8 cellular contexts compared by ENCODE assay signal in genomic region chr2:47903781-47904447, GRCh38. TPM values are rescaled to one million over a fixed set of nuclear protein-coding genes. Genes with fewer than 3 reads are reported as not detected.
DNase-seq lines count a peak whose midpoint lies in the region; ATAC-seq and TF ChIP-seq lines count a peak whose summit lies in the region.

No MANE protein-coding gene starts in this region.

- no peak for ATAC-seq in naive thymus-derived CD4-positive, alpha-beta T cell
- ATAC-seq in HG02571 (IDR thresholded peaks at IDR 0.05; ENCODE audit: unreplicated experiment): no peak

- H3K27ac ChIP-seq in coronary artery: peak overlapping the region; percentile 97 to 99
- H3K27ac ChIP-seq in naive thymus-derived CD4-positive, alpha-beta T cell (ENCODE audit: low read depth, low read length): peak overlapping the region; percentile 89

- peaks cover 62% of the 10 kb centered on the region for H3K79me2 ChIP-seq in Loucy (ENCODE audit: insufficient read depth, low read length)

- H3K9me3 ChIP-seq in Loucy (ENCODE audit: insufficient read depth, low read depth, low read length): no peaks in the 10 kb centered on the region
- H3K9me3 ChIP-seq in naive thymus-derived CD4-positive, alpha-beta T cell (ENCODE audit: control insufficient read depth in 2 of 3, low read length in 3 of 3): no peaks in the 10 kb centered on the region

- H3K4me3 Mint-ChIP-seq in naive thymus-derived CD4-positive, alpha-beta T cell: peak overlapping the region; percentile 95 to 99 (median 96)

- no peaks in the 10 kb centered on the region for H3K36me3 ChIP-seq in BJ (ENCODE audit: control insufficient read depth, insufficient read depth, low read length)
- H3K36me3 ChIP-seq in Loucy (ENCODE audit: insufficient read depth, low read length): no peaks in the 10 kb centered on the region
- H3K36me3 ChIP-seq in naive thymus-derived CD4-positive, alpha-beta T cell (ENCODE audit: control insufficient read depth in 2 of 3, insufficient read depth in 3 of 3, low read length in 3 of 3): peaks cover 0 to 17% (median 0%) of the 10 kb centered on the region in 3 experiments

- POLR2A ChIA-PET in BJ (lab: Charles Lee): interaction anchor here (0.6 kb wide), 1 partner anchor 17 kb away, joined by 3 read pairs; no protein-coding TSS in a partner anchor
- POLR2A ChIA-PET in naive thymus-derived CD4-positive, alpha-beta T cell (lab: Charles Lee): interaction anchor here (0.8 kb wide), 1 partner anchor 511 kb away, joined by 3 read pairs; no protein-coding TSS in a partner anchor

- peak overlapping the region; percentile 98 for H3K4me2 ChIP-seq in Loucy (ENCODE audit: low read depth, low read length, poor library complexity, severe bottlenecking)

- H4K20me1 ChIP-seq in Loucy (ENCODE audit: insufficient read depth, low read length, poor library complexity, severe bottlenecking): peaks cover 59% of the 10 kb centered on the region

- no peaks in the 10 kb centered on the region for H3K9me2 ChIP-seq in Loucy (replicated peaks; ENCODE audit: low read depth, low read length)

- intact Hi-C loops in naive thymus-derived CD4-positive, alpha-beta T cell (cut with micrococcal nuclease): loop anchor here (1.0 to 10.0 kb wide), 5 partner anchors 10 to 989 kb away; partner anchors contain the start of genes MCFD2 (in 2 of the 2) and MSH2 (in 1 of the 2)

- H3K27me3 ChIP-seq in BJ (ENCODE audit: control insufficient read depth, insufficient read depth, low read length): no peaks in the 10 kb centered on the region
- H3K27me3 ChIP-seq in Loucy (ENCODE audit: insufficient read depth, low read length, poor library complexity, severe bottlenecking): no peaks in the 10 kb centered on the region
- no peaks in the 10 kb centered on the region for H3K27me3 ChIP-seq in naive thymus-derived CD4-positive, alpha-beta T cell (ENCODE audit: control insufficient read depth in 2 of 2, insufficient read depth in 2 of 2, low read length in 2 of 2)

- H3K4me1 ChIP-seq in Loucy (ENCODE audit: insufficient read depth, low read length, poor library complexity, severe bottlenecking): peaks cover 47% of the 10 kb centered on the region
- peaks cover 14 to 27% of the 10 kb centered on the region in 2 donors for H3K4me1 ChIP-seq in naive thymus-derived CD4-positive, alpha-beta T cell (ENCODE audit: control insufficient read depth in 2 of 2, insufficient read depth in 2 of 2, low read length in 2 of 2)

- no peaks in the 10 kb centered on the region for H3K27me3 Mint-ChIP-seq in naive thymus-derived CD4-positive, alpha-beta T cell

- H3K36me3 Mint-ChIP-seq in naive thymus-derived CD4-positive, alpha-beta T cell: peaks cover 0 to 5% (median 0%) of the 10 kb centered on the region in 5 donors

- H3K9ac ChIP-seq in Loucy (ENCODE audit: low read depth, low read length, poor library complexity, severe bottlenecking): peak overlapping the region; percentile 96

- H3K4me3 ChIP-seq in BJ (ENCODE audit: low read depth, low read length) (peak overlapping the region; percentile 95), Loucy (ENCODE audit: low read length, poor library complexity, severe bottlenecking) (peak overlapping the region; percentile 96), coronary artery (peak overlapping the region; percentile 84)
- H3K4me3 ChIP-seq in naive thymus-derived CD4-positive, alpha-beta T cell (ENCODE audit: low read length): peak overlapping the region; percentile 64

- CTCF ChIA-PET in BJ (lab: Yijun Ruan, JAX): no interaction called here
- CTCF ChIA-PET in naive thymus-derived CD4-positive, alpha-beta T cell (lab: Charles Lee): interaction anchor here (1.4 kb wide), 1 partner anchor 44 kb away, joined by 3 read pairs; no protein-coding TSS in a partner anchor

- H3K9me3 Mint-ChIP-seq in naive thymus-derived CD4-positive, alpha-beta T cell: no peaks in the 10 kb centered on the region

- H3F3A ChIP-seq in Loucy (ENCODE audit: low read depth): peaks cover 4% of the 10 kb centered on the region; the same call in 1 of the 2 replicates

- H3K4me1 Mint-ChIP-seq in naive thymus-derived CD4-positive, alpha-beta T cell: peaks cover 31 to 65% (median 62%) of the 10 kb centered on the region in 7 donors

- H2AFZ ChIP-seq in Loucy (ENCODE audit: low read length): no peak overlapping the region; the same call in 1 of the 2 replicates

- no peak for DNase-seq in BJ (ENCODE audit: low read depth)
- DNase-seq in coronary artery (ENCODE audit: low spot score): no peak
- DNase-seq in naive thymus-derived CD4-positive, alpha-beta T cell: peak in 3 of 9 donors; percentile 2 to 8 (median 3)
- no peak for DNase-seq in stimulated activated naive CD4-positive, alpha-beta T cell (lab: John Stamatoyannopoulos, UW)
- DNase-seq in iPS-NIHi11 (ENCODE audit: low spot score): no peak
- no peak for DNase-seq in amygdala (lab: John Stamatoyannopoulos, UW)

- no peak for TF ChIP-seq CTCF in BJ (IDR thresholded peaks at IDR 0.05; ENCODE audit: insufficient read depth, low read depth, low read length)
- no peak for TF ChIP-seq CTCF in Loucy (conservative IDR thresholded peaks at IDR 0.05; ENCODE audit: low read length)
- TF ChIP-seq CTCF in coronary artery (IDR thresholded peaks at IDR 0.05): no peak

- H3K27ac Mint-ChIP-seq in naive thymus-derived CD4-positive, alpha-beta T cell: peak overlapping the region; percentile 87 to 95 (median 93)

RNA-seq across cellular contexts. Expression of gene FBXO11, which starts 2.4 kb away (rescaled TPM):
- polyA plus RNA-seq in BJ (2011; rRNA removed): 21.5 and 37.9 TPM in 2 replicates
- 40.0 and 56.0 TPM in 2 replicates for polyA minus RNA-seq in BJ (2011; rRNA and poly(A)+ RNA removed)
- total RNA-seq in naive thymus-derived CD4-positive, alpha-beta T cell: 10 to 100 TPM; 54.6 to 92.1 (median 85.5) TPM
- 1 to 10 TPM; 7.7 to 9.0 TPM for polyA plus RNA-seq in naive thymus-derived CD4-positive, alpha-beta T cell
